In genomic region chr5:84450617-84451414, GRCh38 we compare ENCODE assay signal across 10 cellular contexts.
A peak's percentile ranks its signal among the peaks of the same experiment; 100 is the strongest.
DNase-seq lines count a peak whose midpoint lies in the region; ATAC-seq and TF ChIP-seq lines count a peak whose summit lies in the region.
"Had no signal": no experiment of that assay in that cellular context is flagged by ENCODE, and none has a peak within 500 bp of the region (broad histone marks: within the 10 kb centered on the region; RNA-seq: fewer than 3 reads in every experiment).

No MANE protein-coding gene starts in this region.

- H3K4me1 ChIP-seq in heart left ventricle: no peaks in the 10 kb centered on the region
- H3K4me1 ChIP-seq in upper lobe of left lung: no peaks in the 10 kb centered on the region
- H3K4me1 ChIP-seq: gastrocnemius medialis had no signal

- peaks cover 0 to 22% (median 8%) of the 10 kb centered on the region in 12 donors for H3K9me3 ChIP-seq in heart left ventricle
- H3K9me3 ChIP-seq in upper lobe of left lung: peaks cover 0 to 7% (median 5%) of the 10 kb centered on the region in 4 donors
- H3K9me3 ChIP-seq: gastrocnemius medialis had no signal

- H3K27ac ChIP-seq in heart left ventricle (no peak overlapping the region), upper lobe of left lung (no peak overlapping the region)
- H3K27ac ChIP-seq: gastrocnemius medialis had no signal

- H3K36me3 ChIP-seq in heart left ventricle: no peaks in the 10 kb centered on the region
- no peaks in the 10 kb centered on the region for H3K36me3 ChIP-seq in upper lobe of left lung
- H3K36me3 ChIP-seq: gastrocnemius medialis had no signal

- H3K9me3 Mint-ChIP-seq in activated naive CD8-positive, alpha-beta T cell treated with anti-CD3 and anti-CD28 coated beads for 36 hours: peaks cover 6% of the 10 kb centered on the region

- TF ChIP-seq CTCF in heart left ventricle (IDR thresholded peaks at IDR 0.05) (peak in 7 of 12 donors; percentile 8 to 41 (median 27)), fibroblast of villous mesenchyme (IDR thresholded peaks at IDR 0.05; ENCODE audit: insufficient read depth, low read depth, low read length) (peak; percentile 39), upper lobe of left lung (IDR thresholded peaks at IDR 0.05) (peak in 5 of 6 experiments; percentile 30 to 35 (median 30))

- DNase-seq in heart left ventricle (no peak), left ventricle myocardium superior (no peak), RKO (ENCODE audit: low spot score) (peak; percentile 27), fibroblast of villous mesenchyme (ENCODE audit: low read depth) (no peak), upper lobe of left lung (no peak), GM19238 (ENCODE audit: insufficient read length, low spot score) (no peak)
- DNase-seq in activated naive CD8-positive, alpha-beta T cell treated with anti-CD3 and anti-CD28 coated beads for 36 hours: no peak
- DNase-seq: gastrocnemius medialis, NCI-H1105 treated with DMSO at 0.1 percent for 48 hours had no signal

- H3K36me3 Mint-ChIP-seq in activated naive CD8-positive, alpha-beta T cell treated with anti-CD3 and anti-CD28 coated beads for 36 hours: no peaks in the 10 kb centered on the region

- H3K4me1 Mint-ChIP-seq in activated naive CD8-positive, alpha-beta T cell treated with anti-CD3 and anti-CD28 coated beads for 36 hours: no peaks in the 10 kb centered on the region

- intact Hi-C loops in heart left ventricle (cut with DNase I) (loop anchor here in 1 of 10 donors (10.0 kb wide), 1 partner anchor 176 kb away; no protein-coding TSS in a partner anchor), left ventricle myocardium superior (cut with micrococcal nuclease) (no loop called here)

- no peak overlapping the region for H3K4me3 Mint-ChIP-seq in activated naive CD8-positive, alpha-beta T cell treated with anti-CD3 and anti-CD28 coated beads for 36 hours

- ATAC-seq in heart left ventricle (no peak), left ventricle myocardium superior (no peak), upper lobe of left lung (ENCODE audit: low FRiP score in 2 of 2) (no peak), HG03520 (IDR thresholded peaks at IDR 0.05; ENCODE audit: unreplicated experiment) (no peak)
- ATAC-seq: gastrocnemius medialis had no signal

- H3K4me3 ChIP-seq in heart left ventricle (no peak overlapping the region), fibroblast of villous mesenchyme (ENCODE audit: low read depth, low read length) (no peak overlapping the region), upper lobe of left lung (no peak overlapping the region)
- H3K4me3 ChIP-seq: gastrocnemius medialis had no signal

- H3K27ac Mint-ChIP-seq in activated naive CD8-positive, alpha-beta T cell treated with anti-CD3 and anti-CD28 coated beads for 36 hours: no peak overlapping the region

- TF ChIP-seq POLR2A in heart left ventricle (IDR thresholded peaks at IDR 0.05) (no peak), upper lobe of left lung (IDR thresholded peaks at IDR 0.05) (no peak)

- TF ChIP-seq EP300 in upper lobe of left lung (IDR thresholded peaks at IDR 0.05): no peak

- H3K27me3 ChIP-seq in heart left ventricle: no peaks in the 10 kb centered on the region
- no peaks in the 10 kb centered on the region for H3K27me3 ChIP-seq in upper lobe of left lung
- H3K27me3 ChIP-seq: gastrocnemius medialis had no signal

- 90 to 94% (median 93%) methylated on average over 2 of the region's 2 CpGs for WGBS in heart left ventricle, 4 donors
- 89 to 93% methylated on average over 2 of the region's 2 CpGs for WGBS in upper lobe of left lung, 2 donors

- no peaks in the 10 kb centered on the region for H3K27me3 Mint-ChIP-seq in activated naive CD8-positive, alpha-beta T cell treated with anti-CD3 and anti-CD28 coated beads for 36 hours
